ENCODE assay signal across 8 cellular contexts in the genomic region with DNA sequence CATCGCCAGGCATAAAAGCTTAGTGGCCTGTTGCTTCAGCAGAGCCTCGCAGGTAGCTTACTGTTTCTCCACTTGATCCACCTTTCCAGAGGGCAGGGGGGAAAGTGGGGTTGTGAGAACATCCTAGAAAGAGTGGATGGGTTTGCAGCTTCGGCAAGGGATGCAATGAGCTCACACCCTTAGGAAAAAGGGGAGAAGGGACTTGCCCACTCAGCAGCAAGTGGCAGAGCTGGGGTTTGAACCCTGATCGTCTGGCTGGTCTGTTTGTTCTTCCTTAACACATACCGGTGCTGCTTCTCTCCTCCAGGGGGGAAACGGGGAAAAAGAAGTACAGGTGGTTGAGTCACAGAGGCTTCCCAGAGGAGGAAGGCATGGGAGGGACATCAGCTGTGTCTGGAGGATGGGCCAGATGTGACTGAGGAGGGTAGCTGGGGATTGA. TPM values are rescaled to one million over a fixed set of nuclear protein-coding genes. Genes with fewer than 3 reads are reported as not detected.
A peak's percentile ranks its signal among the peaks of the same experiment; 100 is the strongest.
DNase-seq lines count a peak whose midpoint lies in the region; ATAC-seq, FAIRE-seq and TF ChIP-seq lines count a peak whose summit lies in the region.

No MANE protein-coding gene starts in this region.

- no peaks in the 10 kb centered on the region for H3K9me3 Mint-ChIP-seq in CD4-positive, alpha-beta memory T cell

- H3K79me2 ChIP-seq in Karpas-422 (ENCODE audit: low read length) = peaks cover 57% of the 10 kb centered on the region

- no peaks in the 10 kb centered on the region for H3K27me3 Mint-ChIP-seq in CD4-positive, alpha-beta memory T cell

- H3K27ac Mint-ChIP-seq in CD4-positive, alpha-beta memory T cell = peak overlapping the region in 6 of 7 donors; percentile 60 to 87 (median 77)

- H3K36me3 ChIP-seq in CD4-positive, alpha-beta memory T cell (ENCODE audit: insufficient read depth, low read length) = no peaks in the 10 kb centered on the region
- peaks cover 7% of the 10 kb centered on the region; the same call in 1 of the 2 replicates for H3K36me3 ChIP-seq in Karpas-422 (ENCODE audit: insufficient read depth, low read length)
- no peaks in the 10 kb centered on the region for H3K36me3 ChIP-seq in bronchial epithelial cell (ENCODE audit: control insufficient read depth, insufficient read depth, low read length)
- no peaks in the 10 kb centered on the region for H3K36me3 ChIP-seq in mucosa of descending colon (ENCODE audit: low read depth)

- H3K27ac ChIP-seq in CD4-positive, alpha-beta memory T cell (ENCODE audit: low read depth, low read length) = peak overlapping the region; percentile 47
- peak overlapping the region; percentile 39 for H3K27ac ChIP-seq in Karpas-422 (ENCODE audit: low read length)

- H3K4me3 ChIP-seq in CD4-positive, alpha-beta memory T cell (ENCODE audit: low read length in 2 of 2) = peak overlapping the region in 1 of 2 donors; percentile 57
- H3K4me3 ChIP-seq in Karpas-422 (ENCODE audit: low read length) = peak overlapping the region; percentile 75
- H3K4me3 ChIP-seq in bronchial epithelial cell (ENCODE audit: low read depth, low read length) = peak overlapping the region; percentile 54
- H3K4me3 ChIP-seq in mucosa of descending colon = peak overlapping the region; percentile 32

- FAIRE-seq in bronchial epithelial cell (lab: Jason Lieb, UNC) = no peak

- H3K4me2 ChIP-seq in Karpas-422 (ENCODE audit: low read depth, low read length, poor library complexity, severe bottlenecking) = peak overlapping the region; percentile 86

- POLR2A ChIA-PET in CD4-positive, alpha-beta memory T cell (lab: Charles Lee; ENCODE audit: partially characterized antibody) = interaction anchor here (0.7 to 1.1 kb wide), 6 partner anchors 10 to 321 kb away, joined by 3 to 4 read pairs (median 3); no protein-coding TSS in a partner anchor

- H4K20me1 ChIP-seq in Karpas-422 (ENCODE audit: insufficient read depth, low read depth, low read length) = peaks cover 51% of the 10 kb centered on the region

- intact Hi-C loops in CD4-positive, alpha-beta memory T cell (cut with micrococcal nuclease) = loop anchor here (5.0 kb wide), 1 partner anchor 443 kb away; a partner anchor contains a TSS
- intact Hi-C loops in mucosa of descending colon (cut with DNase I, micrococcal nuclease) = no loop called here

- H3K9me2 ChIP-seq in Karpas-422 (replicated peaks; ENCODE audit: insufficient read depth, low read length) = no peaks in the 10 kb centered on the region

- CTCF ChIA-PET in CD4-positive, alpha-beta memory T cell (lab: Charles Lee; ENCODE audit: partially characterized antibody) = interaction anchor here (1.0 to 1.9 kb wide), 6 partner anchors 11 to 195 kb away, joined by 3 to 7 read pairs (median 4); no protein-coding TSS in a partner anchor

- peaks cover 14 to 48% (median 26%) of the 10 kb centered on the region in 4 donors for H3K4me1 Mint-ChIP-seq in CD4-positive, alpha-beta memory T cell

- H3K9ac ChIP-seq in Karpas-422 (ENCODE audit: low read length) = peak overlapping the region; percentile 70

- H3K4me3 Mint-ChIP-seq in CD4-positive, alpha-beta memory T cell = peak overlapping the region; percentile 84 to 91 (median 86)

- no peak overlapping the region for H2AFZ ChIP-seq in Karpas-422 (ENCODE audit: low read length)

- peaks cover 42% of the 10 kb centered on the region for H3K4me1 ChIP-seq in CD4-positive, alpha-beta memory T cell (ENCODE audit: insufficient read depth, low read length)
- H3K4me1 ChIP-seq in Karpas-422 (ENCODE audit: low read length) (peaks cover 47% of the 10 kb centered on the region), mucosa of descending colon (ENCODE audit: low read depth) (peaks cover 16% of the 10 kb centered on the region)

- DNase-seq in CD4-positive, alpha-beta memory T cell = no peak
- DNase-seq in Karpas-422 (no peak), bronchial epithelial cell (ENCODE audit: low read depth) (peak; percentile 51), mucosa of descending colon (no peak), GM19240 (ENCODE audit: insufficient read length, low spot score) (no peak), left lobe of liver (ENCODE audit: low spot score) (no peak), NCI-H526 (lab: John Stamatoyannopoulos, UW) (no peak)

- TF ChIP-seq CTCF in bronchial epithelial cell (IDR thresholded peaks at IDR 0.05; ENCODE audit: insufficient read depth, low read length, severe bottlenecking) (no peak), mucosa of descending colon (IDR thresholded peaks at IDR 0.05) (no peak)

- H3K27me3 ChIP-seq in CD4-positive, alpha-beta memory T cell (ENCODE audit: insufficient read depth, low read length) = no peaks in the 10 kb centered on the region
- no peaks in the 10 kb centered on the region for H3K27me3 ChIP-seq in Karpas-422 (ENCODE audit: low read length)
- H3K27me3 ChIP-seq in bronchial epithelial cell (ENCODE audit: control insufficient read depth, insufficient read depth, low read length) = no peaks in the 10 kb centered on the region

- no peak for ATAC-seq in mucosa of descending colon
- no peak for ATAC-seq in left lobe of liver
- no peak for ATAC-seq in HG03095 (IDR thresholded peaks at IDR 0.05; ENCODE audit: unreplicated experiment)

- no peaks in the 10 kb centered on the region for H3K9me3 ChIP-seq in CD4-positive, alpha-beta memory T cell (ENCODE audit: control insufficient read depth in 1 of 2, low read length in 2 of 2)
- H3K9me3 ChIP-seq in Karpas-422 (ENCODE audit: low read length) (no peaks in the 10 kb centered on the region), mucosa of descending colon (no peaks in the 10 kb centered on the region)

- H3K36me3 Mint-ChIP-seq in CD4-positive, alpha-beta memory T cell = no peaks in the 10 kb centered on the region

RNA-seq across cellular contexts. Expression of a gene that starts 1.0 kb away (rescaled TPM):
- total RNA-seq in CD4-positive, alpha-beta memory T cell = 10 to 100 TPM; 11.2 to 12.9 TPM
- 1 to 10 TPM in 1 of 2 donors, under 1 TPM in 1; 0.41 to 3.5 TPM for polyA plus RNA-seq in CD4-positive, alpha-beta memory T cell
- total RNA-seq in Karpas-422 (2014; rRNA removed; shearing (Covaris generic); ENCODE audit: low replicate concordance) = 9.3 and 12.2 TPM in 2 replicates
- total RNA-seq in bronchial epithelial cell = 1.2 and 1.8 TPM in 2 replicates
- total RNA-seq in mucosa of descending colon = 10 to 100 TPM in 1 of 3 donors, 1 to 10 TPM in 2; 8.1 to 12.1 (median 8.4) TPM
- total RNA-seq in left lobe of liver = 2.0 TPM

RNA-seq across cellular contexts. Expression of a gene that starts 50.5 kb away (rescaled TPM):
- total RNA-seq in CD4-positive, alpha-beta memory T cell = 1 to 10 TPM; 2.5 to 3.1 TPM
- polyA plus RNA-seq in CD4-positive, alpha-beta memory T cell = 1 to 10 TPM; 4.2 to 5.4 TPM
- total RNA-seq in Karpas-422 (2014; rRNA removed; shearing (Covaris generic); ENCODE audit: low replicate concordance) = 19.7 and 25.2 TPM in 2 replicates
- total RNA-seq in bronchial epithelial cell (4.7 and 9.5 TPM in 2 replicates), mucosa of descending colon (1 to 10 TPM; 4.8 to 5.9 (median 5.7) TPM), left lobe of liver (3.5 TPM)
